ENCODE assay signal across 17 cellular contexts in the genomic region with DNA sequence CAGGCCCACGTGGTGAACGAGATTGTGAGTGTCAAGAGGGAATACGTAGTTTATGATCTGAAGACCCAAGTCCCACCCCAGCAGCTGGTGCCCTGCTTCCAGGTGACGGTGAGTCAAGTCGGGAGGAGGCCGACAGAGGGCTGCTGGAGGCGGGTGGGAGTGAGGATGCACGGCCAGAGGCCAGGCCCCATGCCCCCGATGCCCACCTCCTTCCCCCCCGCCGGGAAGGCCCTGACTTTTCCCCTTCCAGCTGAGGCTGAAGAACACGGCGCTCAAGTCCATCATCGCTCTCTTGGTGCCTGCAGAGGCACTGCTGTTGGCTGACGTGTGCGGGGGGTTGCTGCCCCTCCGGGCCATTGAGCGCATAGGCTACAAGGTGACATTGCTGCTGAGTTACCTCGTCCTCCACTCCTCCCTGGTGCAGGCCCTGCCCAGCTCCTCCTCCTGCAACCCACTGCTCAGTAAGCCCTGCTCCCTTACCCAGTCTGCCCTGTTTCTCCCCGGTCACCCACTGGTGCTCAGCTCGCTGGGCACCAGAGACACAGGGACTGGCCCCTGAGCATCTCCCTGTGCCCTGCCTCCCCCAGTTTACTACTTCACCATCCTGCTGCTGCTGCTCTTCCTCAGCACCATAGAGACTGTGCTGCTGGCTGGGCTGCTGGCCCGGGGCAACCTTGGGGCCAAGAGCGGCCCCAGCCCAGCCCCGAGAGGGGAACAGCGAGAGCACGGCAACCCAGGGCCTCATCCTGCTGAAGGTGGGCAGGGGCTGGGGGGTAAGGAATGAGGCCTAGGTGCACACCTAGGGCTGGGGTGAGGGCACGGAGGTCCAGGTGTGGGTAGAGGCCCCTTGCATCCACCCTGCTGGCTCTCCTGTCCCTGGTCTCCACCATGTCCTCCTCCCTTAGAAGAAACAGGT. TPM values are rescaled to one million over a fixed set of nuclear protein-coding genes. Genes with fewer than 3 reads are reported as not detected.
DNase-seq lines count a peak whose midpoint lies in the region; ATAC-seq, FAIRE-seq and TF ChIP-seq lines count a peak whose summit lies in the region.
"Had no signal": no experiment of that assay in that cellular context is flagged by ENCODE, and none has a peak within 500 bp of the region (broad histone marks: within the 10 kb centered on the region; RNA-seq: fewer than 3 reads in every experiment).

No MANE protein-coding gene starts in this region.

- H3K4me1 Mint-ChIP-seq in astrocyte (ENCODE audit: low read depth, unreplicated experiment) = peaks cover 18% of the 10 kb centered on the region
- peaks cover 18 to 37% (median 31%) of the 10 kb centered on the region in 7 donors for H3K4me1 Mint-ChIP-seq in naive thymus-derived CD4-positive, alpha-beta T cell

- ATAC-seq in naive thymus-derived CD4-positive, alpha-beta T cell = no peak

- H3K27ac Mint-ChIP-seq in astrocyte (ENCODE audit: unreplicated experiment) = no peak overlapping the region
- peak overlapping the region; percentile 15 to 90 (median 75) for H3K27ac Mint-ChIP-seq in naive thymus-derived CD4-positive, alpha-beta T cell

- H3K4me1 ChIP-seq in astrocyte (ENCODE audit: insufficient read depth, low read length) = peaks cover 2% of the 10 kb centered on the region
- H3K4me1 ChIP-seq in naive thymus-derived CD4-positive, alpha-beta T cell (ENCODE audit: control insufficient read depth in 2 of 2, insufficient read depth in 2 of 2, low read length in 2 of 2) = peaks cover 0 to 22% of the 10 kb centered on the region in 2 donors
- peaks cover 11% of the 10 kb centered on the region for H3K4me1 ChIP-seq in Karpas-422 (ENCODE audit: low read length)
- H3K4me1 ChIP-seq: uterus had no signal

- H2AFZ ChIP-seq in astrocyte (ENCODE audit: low read depth, low read length) (no peak overlapping the region), Karpas-422 (ENCODE audit: low read length) (no peak overlapping the region)
- H2AFZ ChIP-seq: PC-9 had no signal

- DNase-seq in GM12891 (ENCODE audit: insufficient read length, low spot score) = peak; percentile 28
- DNase-seq in astrocyte (ENCODE audit: low read depth) = no peak
- no peak for DNase-seq in naive thymus-derived CD4-positive, alpha-beta T cell
- no peak for DNase-seq in Karpas-422
- DNase-seq in dermis blood vessel endothelial cell = no peak
- DNase-seq in activated T-cell treated with anti-CD3 and anti-CD28 coated beads, Interleukin-2, amount 50 U/mL, for 1 hour = no peak
- DNase-seq: activated T-cell treated with anti-CD3 and anti-CD28 coated beads for 4 hours; amniotic stem cell; Kasumi-1; NCI-H146; NCI-H510A; PC-9; stimulated activated naive CD4-positive, alpha-beta T cell treated with Interleukin-2 at 50 U/mL for 16 hours; T-helper 1 cell; uterus had no signal

- CTCF ChIA-PET in naive thymus-derived CD4-positive, alpha-beta T cell (lab: Charles Lee) = interaction anchor here (1.9 kb wide), 1 partner anchor 68 kb away, joined by 8 read pairs; no protein-coding TSS in a partner anchor

- no peak for TF ChIP-seq POLR2A in GM12891 (IDR thresholded peaks at IDR 0.05; ENCODE audit: low read depth, low read length)

- peak overlapping the region; percentile 69 for H3K4me3 Mint-ChIP-seq in astrocyte (ENCODE audit: unreplicated experiment)
- no peak overlapping the region for H3K4me3 Mint-ChIP-seq in naive thymus-derived CD4-positive, alpha-beta T cell
- H3K4me3 Mint-ChIP-seq: nephron had no signal

- H3K4me3 ChIP-seq in astrocyte (ENCODE audit: insufficient read depth, low read depth, low read length) = no peak overlapping the region
- H3K4me3 ChIP-seq in naive thymus-derived CD4-positive, alpha-beta T cell (ENCODE audit: low read length) = no peak overlapping the region
- no peak overlapping the region for H3K4me3 ChIP-seq in Karpas-422 (ENCODE audit: low read length)
- H3K4me3 ChIP-seq: PC-9, uterus had no signal

- peaks cover 26% of the 10 kb centered on the region for H3K27me3 Mint-ChIP-seq in astrocyte (ENCODE audit: low read depth, unreplicated experiment)
- H3K27me3 Mint-ChIP-seq in naive thymus-derived CD4-positive, alpha-beta T cell = peaks cover 6 to 32% (median 11%) of the 10 kb centered on the region in 5 donors

- H3K9me3 Mint-ChIP-seq in astrocyte (ENCODE audit: unreplicated experiment) = no peaks in the 10 kb centered on the region
- H3K9me3 Mint-ChIP-seq in naive thymus-derived CD4-positive, alpha-beta T cell = no peaks in the 10 kb centered on the region
- H3K9me3 Mint-ChIP-seq: nephron had no signal

- intact Hi-C loops in naive thymus-derived CD4-positive, alpha-beta T cell (cut with micrococcal nuclease) = no loop called here

- H3K27me3 ChIP-seq in astrocyte (ENCODE audit: insufficient read depth, low read length) (peaks cover 41% of the 10 kb centered on the region), Karpas-422 (ENCODE audit: low read length) (no peaks in the 10 kb centered on the region)
- H3K27me3 ChIP-seq in naive thymus-derived CD4-positive, alpha-beta T cell (ENCODE audit: control insufficient read depth in 2 of 2, insufficient read depth in 2 of 2, low read length in 2 of 2) = no peaks in the 10 kb centered on the region

- H4K20me1 ChIP-seq in astrocyte (ENCODE audit: insufficient read depth, low read length) (peaks cover 28% of the 10 kb centered on the region), Karpas-422 (ENCODE audit: insufficient read depth, low read depth, low read length) (peaks cover 14% of the 10 kb centered on the region; the same call in 1 of the 2 replicates)

- H3K9ac ChIP-seq in astrocyte (ENCODE audit: low read length) (no peak overlapping the region), Karpas-422 (ENCODE audit: low read length) (no peak overlapping the region)

- no peaks in the 10 kb centered on the region for H3K79me2 ChIP-seq in astrocyte (ENCODE audit: insufficient read depth, low read length)
- no peaks in the 10 kb centered on the region for H3K79me2 ChIP-seq in Karpas-422 (ENCODE audit: low read length)

- H3K27ac ChIP-seq in astrocyte (ENCODE audit: low read depth, low read length) (no peak overlapping the region), Karpas-422 (ENCODE audit: low read length) (no peak overlapping the region)
- H3K27ac ChIP-seq in naive thymus-derived CD4-positive, alpha-beta T cell (ENCODE audit: low read depth, low read length) = no peak overlapping the region
- H3K27ac ChIP-seq: PC-9, uterus had no signal

- POLR2A ChIA-PET in naive thymus-derived CD4-positive, alpha-beta T cell (lab: Charles Lee) = interaction anchor here (0.6 to 1.2 kb wide), 5 partner anchors 9 to 735 kb away, joined by 3 to 4 read pairs (median 3); no protein-coding TSS in a partner anchor

- H3K36me3 ChIP-seq in astrocyte (ENCODE audit: insufficient read depth, low read length) = peaks cover 7% of the 10 kb centered on the region
- peaks cover 0 to 41% (median 9%) of the 10 kb centered on the region in 3 experiments for H3K36me3 ChIP-seq in naive thymus-derived CD4-positive, alpha-beta T cell (ENCODE audit: control insufficient read depth in 2 of 3, insufficient read depth in 3 of 3, low read length in 3 of 3)
- no peaks in the 10 kb centered on the region for H3K36me3 ChIP-seq in Karpas-422 (ENCODE audit: insufficient read depth, low read length)
- H3K36me3 ChIP-seq: uterus had no signal

- peaks cover 14% of the 10 kb centered on the region for H3K36me3 Mint-ChIP-seq in astrocyte (ENCODE audit: low read depth, unreplicated experiment)
- peaks cover 0 to 8% (median 4%) of the 10 kb centered on the region in 5 donors for H3K36me3 Mint-ChIP-seq in naive thymus-derived CD4-positive, alpha-beta T cell

- H3K9me2 ChIP-seq in Karpas-422 (replicated peaks; ENCODE audit: insufficient read depth, low read length) = no peaks in the 10 kb centered on the region

- H3K9me3 ChIP-seq in astrocyte (ENCODE audit: insufficient read depth, low read depth, low read length) (no peaks in the 10 kb centered on the region), Karpas-422 (ENCODE audit: low read length) (no peaks in the 10 kb centered on the region)
- H3K9me3 ChIP-seq in naive thymus-derived CD4-positive, alpha-beta T cell (ENCODE audit: control insufficient read depth in 2 of 3, low read length in 3 of 3) = no peaks in the 10 kb centered on the region
- H3K9me3 ChIP-seq: uterus had no signal

- no peak overlapping the region for H3K4me2 ChIP-seq in astrocyte (ENCODE audit: low read length)
- H3K4me2 ChIP-seq in Karpas-422 (ENCODE audit: low read depth, low read length, poor library complexity, severe bottlenecking) = no peak overlapping the region
- H3K4me2 ChIP-seq: PC-9 had no signal

- FAIRE-seq in GM12891 (lab: Jason Lieb, UNC) = no peak
- FAIRE-seq in astrocyte (lab: Jason Lieb, UNC) = no peak
- FAIRE-seq: colon had no signal

- no peak for TF ChIP-seq CTCF in astrocyte (IDR thresholded peaks at IDR 0.05; ENCODE audit: insufficient read depth, low read depth, low read length)

RNA-seq across cellular contexts. Expression of a gene that starts 2.6 kb away (rescaled TPM):
- 10.4 TPM for polyA plus RNA-seq in GM12891 (2012; ENCODE audit: low read depth, missing spikeins)
- total RNA-seq in astrocyte = 0.23 TPM in 1 of 2 replicates, not detected in the other
- total RNA-seq in naive thymus-derived CD4-positive, alpha-beta T cell = 1 to 10 TPM in 1 of 5 experiments, under 1 TPM in 3, not detected in 1; 0.24 to 1.1 (median 0.28) TPM
- 1 to 10 TPM; 2.3 to 4.6 TPM for polyA plus RNA-seq in naive thymus-derived CD4-positive, alpha-beta T cell
- not detected in 2 replicates for total RNA-seq in Karpas-422 (2014; rRNA removed; shearing (Covaris generic); ENCODE audit: low replicate concordance)
- total RNA-seq in dermis blood vessel endothelial cell = not detected in 2 replicates
- total RNA-seq: PC-9, uterus had no signal

RNA-seq across cellular contexts. Expression of a gene that starts 7.0 kb away (rescaled TPM):
- polyA plus RNA-seq in GM12891 (2012; ENCODE audit: low read depth, missing spikeins) = 0.09 TPM
- total RNA-seq in astrocyte (0.36 TPM in 1 of 2 replicates, not detected in the other), dermis blood vessel endothelial cell (0.19 TPM in 1 of 2 replicates, not detected in the other)
- total RNA-seq in naive thymus-derived CD4-positive, alpha-beta T cell = 1 to 10 TPM in 2 of 5 experiments, not detected in 3; 1.0 to 1.2 TPM
- polyA plus RNA-seq in naive thymus-derived CD4-positive, alpha-beta T cell = under 1 TPM in 1 of 2 donors, not detected in 1; 0.13 TPM
- not detected in 2 replicates for total RNA-seq in Karpas-422 (2014; rRNA removed; shearing (Covaris generic); ENCODE audit: low replicate concordance)
- total RNA-seq: uterus had no signal

RNA-seq across cellular contexts. Expression of a gene that starts 9.2 kb away (rescaled TPM):
- 42.5 TPM for polyA plus RNA-seq in GM12891 (2012; ENCODE audit: low read depth, missing spikeins)
- total RNA-seq in astrocyte = 74.3 and 75.3 TPM in 2 replicates
- total RNA-seq in naive thymus-derived CD4-positive, alpha-beta T cell = 100 to 1,000 TPM in 1 of 5 experiments, 10 to 100 TPM in 4; 70.8 to 105 (median 91.9) TPM
- polyA plus RNA-seq in naive thymus-derived CD4-positive, alpha-beta T cell = 10 to 100 TPM; 69.6 to 94.0 TPM
- total RNA-seq in Karpas-422 (2014; rRNA removed; shearing (Covaris generic); ENCODE audit: low replicate concordance) = 12.0 and 18.4 TPM in 2 replicates
- 28.2 and 60.7 TPM in 2 replicates for total RNA-seq in dermis blood vessel endothelial cell

RNA-seq across cellular contexts. Expression of a gene that starts 22.0 kb away (rescaled TPM):
- polyA plus RNA-seq in GM12891 (2012; ENCODE audit: low read depth, missing spikeins) = 29.6 TPM
- 145 and 154 TPM in 2 replicates for total RNA-seq in astrocyte
- 100 to 1,000 TPM; 112 to 204 (median 160) TPM for total RNA-seq in naive thymus-derived CD4-positive, alpha-beta T cell
- 10 to 100 TPM; 46.6 to 73.3 TPM for polyA plus RNA-seq in naive thymus-derived CD4-positive, alpha-beta T cell
- total RNA-seq in Karpas-422 (2014; rRNA removed; shearing (Covaris generic); ENCODE audit: low replicate concordance) = 55.4 and 69.0 TPM in 2 replicates
- total RNA-seq in dermis blood vessel endothelial cell = 102 and 114 TPM in 2 replicates

RNA-seq across cellular contexts. Expression of a gene that starts 54.4 kb away (rescaled TPM):
- 0.01 TPM for polyA plus RNA-seq in GM12891 (2012; ENCODE audit: low read depth, missing spikeins)
- total RNA-seq in astrocyte (not detected in 2 replicates), dermis blood vessel endothelial cell (under 0.01 and 0.05 TPM in 2 replicates)
- total RNA-seq in naive thymus-derived CD4-positive, alpha-beta T cell = 1 to 10 TPM in 2 of 5 experiments, under 1 TPM in 3; 0.07 to 2.7 (median 0.39) TPM
- under 1 TPM in 1 of 2 donors, not detected in 1; 0.08 TPM for polyA plus RNA-seq in naive thymus-derived CD4-positive, alpha-beta T cell
- total RNA-seq in Karpas-422 (2014; rRNA removed; shearing (Covaris generic); ENCODE audit: low replicate concordance) = 0.07 and 0.29 TPM in 2 replicates
